Comparison of ENCODE assay signal across 8 cellular contexts in genomic region chr5:133051547-133052316, GRCh38. TPM values are rescaled to one million over a fixed set of nuclear protein-coding genes. Genes with fewer than 3 reads are reported as not detected.
A peak's percentile ranks its signal among the peaks of the same experiment; 100 is the strongest.
DNase-seq lines count a peak whose midpoint lies in the region; ATAC-seq, FAIRE-seq and TF ChIP-seq lines count a peak whose summit lies in the region.

Gene HSPA4, plus strand, starts transcription at chr5:133052013. Its CDS starts 238 bp downstream, at chr5:133052251.

- H3K36me3 ChIP-seq in trophoblast cell (ENCODE audit: control insufficient read depth in 1 of 2, insufficient read depth in 2 of 2, low read length in 2 of 2) (peaks cover 0 to 2% of the 10 kb centered on the region in 2 experiments), transverse colon (no peaks in the 10 kb centered on the region)

- peak within 1 kb of the TSS; percentile 95 for H3K4me2 ChIP-seq in trophoblast cell (ENCODE audit: low read length)

- H4K12ac ChIP-seq in trophoblast cell (ENCODE audit: low read depth, low read length), result peak within 1 kb of the TSS; percentile 96

- H3K4me3 ChIP-seq in trophoblast cell (ENCODE audit: low read depth, low read length) (peak within 1 kb of the TSS; percentile 97), transverse colon (peak within 1 kb of the TSS; percentile 37 to 94 (median 88))

- H2AK5ac ChIP-seq in trophoblast cell (ENCODE audit: low read length), result peak within 1 kb of the TSS; percentile 33

- H3K9me3 Mint-ChIP-seq in T-cell, result no peaks in the 10 kb centered on the region

- peak; percentile 95 for FAIRE-seq in GM12891 (lab: Jason Lieb, UNC)

- H3K36me3 Mint-ChIP-seq in T-cell, result no peaks in the 10 kb centered on the region

- CTCF ChIA-PET in T-cell (lab: Charles Lee), result interaction anchor here (0.5 to 0.7 kb wide), 2 partner anchors 62 to 1398 kb away, joined by 3 read pairs; no protein-coding TSS in a partner anchor

- TF ChIP-seq POLR2A in GM12891 (IDR thresholded peaks at IDR 0.05; ENCODE audit: low read depth, low read length) (peak; percentile 98), transverse colon (IDR thresholded peaks at IDR 0.05) (peak; percentile 95)

- H2BK5ac ChIP-seq in trophoblast cell (ENCODE audit: low read depth, low read length, poor library complexity), result peak within 1 kb of the TSS; percentile 92

- peak within 1 kb of the TSS; percentile 94 for H4K91ac ChIP-seq in trophoblast cell (ENCODE audit: low read depth, low read length)

- in situ Hi-C loops in transverse colon (cut with MboI; ENCODE audit: low pct_ligation_motif_present in 1 of 4, low pct_unique_long_range_greater_than_20kb in 1 of 4, low sequenced_read_pairs in 3 of 4), result no loop called here

- peak; percentile 93 for DNase-seq in GM12891 (ENCODE audit: insufficient read length, low spot score)
- peak; percentile 94 for DNase-seq in NCI-H1436 treated with DMSO at 0.1 percent for 48 hours (lab: John Stamatoyannopoulos, UW)
- peak; percentile 92 to 99 (median 97) for DNase-seq in T-cell
- peak; percentile 99 for DNase-seq in cardiac septum (ENCODE audit: low spot score)
- DNase-seq in trophoblast cell, result peak; percentile 99 to 100
- peak; percentile 99 for DNase-seq in transverse colon

- H3K14ac ChIP-seq in trophoblast cell (ENCODE audit: low read length), result peak within 1 kb of the TSS; percentile 94

- peaks cover 58 to 63% (median 61%) of the 10 kb centered on the region in 3 donors for H3K4me1 Mint-ChIP-seq in T-cell

- peaks cover 15% of the 10 kb centered on the region for H3K79me1 ChIP-seq in trophoblast cell (ENCODE audit: low read length)

- H3K27me3 Mint-ChIP-seq in T-cell, result no peaks in the 10 kb centered on the region

- H3K4me1 ChIP-seq in trophoblast cell (ENCODE audit: control insufficient read depth in 1 of 2, insufficient read depth in 2 of 2, low read length in 2 of 2), result peaks cover 3 to 8% of the 10 kb centered on the region in 2 experiments
- peaks cover 18 to 60% (median 39%) of the 10 kb centered on the region in 4 donors for H3K4me1 ChIP-seq in transverse colon

- H3K79me2 ChIP-seq in trophoblast cell (ENCODE audit: control insufficient read depth, insufficient read depth, low read length, poor library complexity), result peaks cover 33% of the 10 kb centered on the region

- no peak within 1 kb of the TSS for H2BK12ac ChIP-seq in trophoblast cell (ENCODE audit: low read length)

- H3K4me3 Mint-ChIP-seq in T-cell, result peak within 1 kb of the TSS; percentile 95 to 97 (median 96)

- H3K23ac ChIP-seq in trophoblast cell (ENCODE audit: low read length), result no peak within 1 kb of the TSS

- no peak for TF ChIP-seq EP300 in transverse colon (IDR thresholded peaks at IDR 0.05; ENCODE audit: low read depth)

- H3K9me3 ChIP-seq in trophoblast cell (ENCODE audit: insufficient read depth, low read depth, low read length) (no peaks in the 10 kb centered on the region), transverse colon (no peaks in the 10 kb centered on the region)

- intact Hi-C loops in cardiac septum (cut with DNase I), result loop anchor here (1.0 to 5.0 kb wide), 3 partner anchors 25 to 184 kb away; partner anchors contain the start of genes AFF4, GDF9, UQCRQ and ZCCHC10
- intact Hi-C loops in transverse colon (cut with DNase I; ENCODE audit: low total_unique reads), result loop anchor here (2.0 kb wide), 1 partner anchor 89 kb away; the partner anchor contains the start of gene AFF4

- TF ChIP-seq CTCF in transverse colon (IDR thresholded peaks at IDR 0.05), result peak in 1 of 5 experiments; percentile 28

- peak within 1 kb of the TSS; percentile 81 for H2BK120ac ChIP-seq in trophoblast cell (ENCODE audit: insufficient read depth, low read length, poor library complexity)

- peak within 1 kb of the TSS; percentile 98 to 100 for H3K27ac Mint-ChIP-seq in T-cell

- peak; percentile 88 for ATAC-seq in HG02840 (IDR thresholded peaks at IDR 0.05; ENCODE audit: low FRiP score, unreplicated experiment)
- ATAC-seq in T-cell (replicated peaks in 1 of 4), result peak; percentile 87 to 89 (median 88)

- WGBS in adipose tissue, 3 donors, result 0 to 1% (median 0%) methylated on average over 68 of the region's 68 CpGs
- no CpG with 5 or more reads among the region's 68 CpGs for WGBS in trophoblast cell (ENCODE audit: extremely low coverage, insufficient coverage, insufficient read length)
- WGBS in transverse colon (ENCODE audit: low coverage in 1 of 2), 2 donors, result 1% methylated on average over 48 of the region's 68 CpGs; no CpG with 5 or more reads in 1 of the 2 donors

- H4K8ac ChIP-seq in trophoblast cell (ENCODE audit: low read depth, low read length), result peak within 1 kb of the TSS; percentile 96

- POLR2A ChIA-PET in T-cell (lab: Charles Lee), result interaction anchor here (0.6 to 1.7 kb wide), 13 partner anchors 15 to 1230 kb away, joined by 3 to 12 read pairs (median 4); partner anchors contain the start of genes AFF4 (in 1 of the 2), PPP2CA (in 1 of the 2) and ZCCHC10 (in 1 of the 2)

- peak within 1 kb of the TSS; percentile 97 for H3K9ac ChIP-seq in trophoblast cell (ENCODE audit: low read length)

- H3K27ac ChIP-seq in adipose tissue (ENCODE audit: low read depth, low read length) (peak within 1 kb of the TSS; percentile 92), trophoblast cell (ENCODE audit: low read depth, low read length) (peak within 1 kb of the TSS; percentile 99), transverse colon (peak within 1 kb of the TSS; percentile 94 to 99 (median 98))

- no peaks in the 10 kb centered on the region for H3K27me3 ChIP-seq in trophoblast cell (ENCODE audit: insufficient read depth, low read length)
- H3K27me3 ChIP-seq in transverse colon, result no peaks in the 10 kb centered on the region

- peak within 1 kb of the TSS; percentile 89 for H3K18ac ChIP-seq in trophoblast cell (ENCODE audit: low read length)

- H3K4ac ChIP-seq in trophoblast cell (ENCODE audit: low read depth, low read length), result peak within 1 kb of the TSS; percentile 95

- H2AFZ ChIP-seq in trophoblast cell (ENCODE audit: insufficient read depth, low read length, poor library complexity), result peak within 1 kb of the TSS; percentile 93

TF ChIP-seq in GM12891, 5 proteins besides CTCF, POLR2A, EP300 and RAD21:
- TF ChIP-seq PAX5 (IDR thresholded peaks at IDR 0.05; ENCODE audit: insufficient read depth, low read length, severe bottlenecking) (peak; percentile 54), SPI1 (IDR thresholded peaks at IDR 0.05; ENCODE audit: low read depth, low read length) (peak; percentile 34; the same call in 1 of the 2 replicates), POLR2AphosphoS5 (IDR thresholded peaks at IDR 0.05; ENCODE audit: low read depth, low read length) (peak; percentile 92), POU2F2 (IDR thresholded peaks at IDR 0.05; ENCODE audit: low read depth, low read length) (peak; percentile 53), TAF1 (IDR thresholded peaks at IDR 0.05; ENCODE audit: low read depth, low read length) (peak; percentile 94)

RNA-seq across cellular contexts. Expression of gene HSPA4, which starts in this region (rescaled TPM):
- polyA plus RNA-seq in GM12891 (2012; ENCODE audit: low read depth, missing spikeins), result 85.3 TPM
- 10 to 100 TPM; 47.0 to 55.3 (median 48.1) TPM for total RNA-seq in T-cell
- polyA plus RNA-seq in adipose tissue, result 10 to 100 TPM; 12.6 to 43.0 (median 28.3) TPM
- total RNA-seq in cardiac septum, result 142 TPM
- polyA plus RNA-seq in trophoblast cell (2013), result 163 and 170 TPM in 2 replicates
- 10 to 100 TPM; 34.4 to 52.5 (median 46.5) TPM for total RNA-seq in transverse colon

Comparison
In these comparisons a context has a peak if more than half of its experiments do, and no peak if none do; other contexts are left out.
1. Peak in every context shown above with its lines: DNase-seq, ATAC-seq, H3K4me3 ChIP-seq and H3K27ac ChIP-seq.